Comparison of ENCODE assay signal across 1 cellular context in genomic region chr5:16808936-16809815, GRCh38.
TF ChIP-seq lines count a peak whose summit lies in the region.

No MANE protein-coding gene starts in this region.

TF ChIP-seq in A549, 52 proteins besides CTCF, POLR2A, EP300 and RAD21:
- no peak for TF ChIP-seq MAFK (IDR thresholded peaks at IDR 0.05; ENCODE audit: partially characterized antibody)
- TF ChIP-seq FOSB (CRISPR knock-in tag; IDR thresholded peaks at IDR 0.05) = no peak
- TF ChIP-seq EHF (CRISPR knock-in tag; IDR thresholded peaks at IDR 0.05) = no peak
- TF ChIP-seq JUNB (IDR thresholded peaks at IDR 0.05) = no peak
- no peak for TF ChIP-seq USF2 (IDR thresholded peaks at IDR 0.05)
- TF ChIP-seq HOXA7 (CRISPR knock-in tag; IDR thresholded peaks at IDR 0.05) = no peak
- TF ChIP-seq HES2 (IDR thresholded peaks at IDR 0.05) = no peak
- TF ChIP-seq NR3C1 (IDR thresholded peaks at IDR 0.05) = no peak
